19 cellular contexts compared by ENCODE assay signal in genomic region chrX:12425496-12425895, GRCh38.
"Had no signal": no experiment of that assay in that cellular context is flagged by ENCODE, and none has a peak within 500 bp of the region (broad histone marks: within the 10 kb centered on the region; RNA-seq: fewer than 3 reads in every experiment).

No MANE protein-coding gene starts in this region.

- H3K27me3 Mint-ChIP-seq: activated B cell treated with CpG ODN at 0.5 μM for 24 hours; activated CD4-positive, alpha-beta T cell treated with anti-CD3 and anti-CD28 coated beads for 36 hours; activated naive CD8-positive, alpha-beta T cell treated with anti-CD3 and anti-CD28 coated beads for 36 hours; dendritic cell treated with granulocyte-macrophage colony-stimulating factor and Interleukin-4, amounts not matched to agents 40 ng/mL and 50 ng/mL, for 4 days had no signal

- H3K27ac Mint-ChIP-seq: activated B cell treated with CpG ODN at 0.5 μM for 24 hours; activated CD4-positive, alpha-beta T cell treated with anti-CD3 and anti-CD28 coated beads for 36 hours; activated naive CD8-positive, alpha-beta T cell treated with anti-CD3 and anti-CD28 coated beads for 36 hours; dendritic cell treated with granulocyte-macrophage colony-stimulating factor and Interleukin-4, amounts not matched to agents 40 ng/mL and 50 ng/mL, for 4 days; natural killer cell; stimulated activated naive CD8-positive, alpha-beta T cell treated with anti-CD3 and anti-CD28 coated beads, Interleukin-15, amount 100 ng/mL, for 72 hours; T-helper 1 cell treated with Interleukin-12 subunit alpha and Interleukin-12 subunit beta and Interleukin-4 antibody, amounts not matched to agents 30 μg/mL and 1 μg/mL, for 36 hours had no signal

- H3K9me3 Mint-ChIP-seq: activated B cell treated with CpG ODN at 0.5 μM for 24 hours; activated naive CD8-positive, alpha-beta T cell treated with anti-CD3 and anti-CD28 coated beads for 36 hours; activated T-cell treated with anti-CD3 and anti-CD28 coated beads, Interleukin-2, amount 50 U/mL, for 4 hours; dendritic cell treated with granulocyte-macrophage colony-stimulating factor and Interleukin-4, amounts not matched to agents 40 ng/mL and 50 ng/mL, for 4 days; stimulated activated naive CD8-positive, alpha-beta T cell treated with anti-CD3 and anti-CD28 coated beads, Interleukin-15, amount 100 ng/mL, for 72 hours; T-helper 1 cell treated with Interleukin-12 subunit alpha and Interleukin-12 subunit beta and Interleukin-4 antibody, amounts not matched to agents 30 μg/mL and 1 μg/mL, for 36 hours had no signal

- H3K4me1 Mint-ChIP-seq: activated B cell treated with CpG ODN at 0.5 μM for 24 hours; activated CD4-positive, alpha-beta T cell treated with anti-CD3 and anti-CD28 coated beads for 36 hours; activated naive CD8-positive, alpha-beta T cell treated with anti-CD3 and anti-CD28 coated beads for 36 hours; natural killer cell; stimulated activated naive CD8-positive, alpha-beta T cell treated with anti-CD3 and anti-CD28 coated beads, Interleukin-15, amount 100 ng/mL, for 72 hours had no signal

- DNase-seq: activated B cell treated with CpG ODN at 0.5 μM for 24 hours; activated CD4-positive, alpha-beta T cell treated with anti-CD3 and anti-CD28 coated beads for 36 hours; activated CD4-positive, alpha-beta T cell treated with anti-CD3 and anti-CD28 coated beads, Interleukin-2, amount 50 U/mL, for 4 hours; activated CD8-positive, alpha-beta memory T cell treated with anti-CD3 and anti-CD28 coated beads, Interleukin-2, amount 50 U/mL, for 48 hours; activated naive CD4-positive, alpha-beta T cell treated with Interleukin-2 at 50 U/mL for 16 hours; activated naive CD8-positive, alpha-beta T cell treated with anti-CD3 and anti-CD28 coated beads for 36 hours; activated T-cell treated with anti-CD3 and anti-CD28 coated beads, Interleukin-2, amount 50 U/mL, for 4 hours; amygdala; effector CD4-positive, alpha-beta T cell; gastrocnemius medialis; hippocampal formation; midbrain; natural killer cell; stimulated activated CD4-positive, alpha-beta T cell treated with anti-CD3 and anti-CD28 coated beads, Interleukin-4, amount 100 ng/mL, for 24 hours; stimulated activated naive CD8-positive, alpha-beta T cell treated with anti-CD3 and anti-CD28 coated beads, Interleukin-15, amount 100 ng/mL, for 72 hours; T1000; tibial artery had no signal

- ATAC-seq: activated CD4-positive, alpha-beta T cell treated with anti-CD3 and anti-CD28 coated beads for 36 hours; activated T-cell treated with anti-CD3 and anti-CD28 coated beads, Interleukin-2, amount 50 U/mL, for 4 hours; gastrocnemius medialis; natural killer cell; stimulated activated naive CD8-positive, alpha-beta T cell treated with anti-CD3 and anti-CD28 coated beads, Interleukin-15, amount 100 ng/mL, for 72 hours had no signal

- H3K4me3 Mint-ChIP-seq: activated B cell treated with CpG ODN at 0.5 μM for 24 hours; activated CD4-positive, alpha-beta T cell treated with anti-CD3 and anti-CD28 coated beads for 36 hours; activated naive CD8-positive, alpha-beta T cell treated with anti-CD3 and anti-CD28 coated beads for 36 hours; activated T-cell treated with anti-CD3 and anti-CD28 coated beads, Interleukin-2, amount 50 U/mL, for 4 hours; dendritic cell treated with granulocyte-macrophage colony-stimulating factor and Interleukin-4, amounts not matched to agents 40 ng/mL and 50 ng/mL, for 4 days; natural killer cell; stimulated activated naive CD8-positive, alpha-beta T cell treated with anti-CD3 and anti-CD28 coated beads, Interleukin-15, amount 100 ng/mL, for 72 hours; T-helper 1 cell treated with Interleukin-12 subunit alpha and Interleukin-12 subunit beta and Interleukin-4 antibody, amounts not matched to agents 30 μg/mL and 1 μg/mL, for 36 hours had no signal

- H3K36me3 Mint-ChIP-seq: activated naive CD8-positive, alpha-beta T cell treated with anti-CD3 and anti-CD28 coated beads for 36 hours; natural killer cell had no signal
